Comparison of ENCODE assay signal across 1 cellular context in the genomic region with DNA sequence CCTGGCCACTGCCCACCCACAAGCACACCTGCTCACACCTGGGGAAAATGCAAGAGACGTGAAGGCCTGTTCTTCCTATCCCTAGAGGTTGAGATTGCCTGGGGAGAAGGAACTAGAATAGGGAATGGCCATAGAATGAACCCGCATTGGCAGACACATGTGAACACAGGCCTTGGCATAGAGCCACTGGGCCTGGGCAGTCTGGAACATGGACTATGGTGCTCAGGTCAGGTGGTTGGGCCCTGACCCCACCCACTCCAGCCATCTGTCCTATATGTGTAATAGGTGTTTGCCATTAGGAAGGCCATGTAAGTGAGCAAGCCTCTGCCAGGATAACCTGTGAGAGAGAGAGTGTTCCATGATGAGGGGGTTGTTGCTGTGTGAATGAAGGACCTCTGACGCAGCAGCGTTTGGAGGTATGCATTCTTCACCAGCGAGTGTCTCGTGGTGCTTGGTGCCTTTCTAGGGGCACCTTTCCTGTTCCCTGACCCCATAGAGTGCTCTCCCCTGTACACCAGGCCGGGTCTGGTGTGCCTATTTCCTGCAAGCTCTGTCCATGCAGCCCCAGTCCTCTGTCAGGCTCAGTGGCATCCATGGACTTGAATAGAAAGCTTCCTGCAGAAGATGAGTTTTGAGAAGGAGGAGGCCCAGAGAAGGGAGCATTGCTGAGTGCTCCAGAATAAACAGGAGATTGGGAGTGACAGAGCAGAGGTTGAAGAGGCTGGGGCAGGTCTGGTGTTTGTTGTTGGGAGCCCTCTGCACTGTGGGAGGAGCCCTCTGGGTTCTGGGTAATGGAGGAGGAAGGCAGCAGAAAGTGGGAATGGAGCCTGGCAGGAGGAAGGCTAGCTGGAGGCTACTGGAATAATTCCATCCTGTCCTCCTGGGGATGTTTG.
TF ChIP-seq lines count a peak whose summit lies in the region.

No MANE protein-coding gene starts in this region.

TF ChIP-seq in WTC11, 78 proteins besides CTCF, POLR2A, EP300 and RAD21:
- no peak for TF ChIP-seq SP1 (CRISPR knock-in tag; conservative IDR thresholded peaks at IDR 0.05)
- TF ChIP-seq, protein P1, sequence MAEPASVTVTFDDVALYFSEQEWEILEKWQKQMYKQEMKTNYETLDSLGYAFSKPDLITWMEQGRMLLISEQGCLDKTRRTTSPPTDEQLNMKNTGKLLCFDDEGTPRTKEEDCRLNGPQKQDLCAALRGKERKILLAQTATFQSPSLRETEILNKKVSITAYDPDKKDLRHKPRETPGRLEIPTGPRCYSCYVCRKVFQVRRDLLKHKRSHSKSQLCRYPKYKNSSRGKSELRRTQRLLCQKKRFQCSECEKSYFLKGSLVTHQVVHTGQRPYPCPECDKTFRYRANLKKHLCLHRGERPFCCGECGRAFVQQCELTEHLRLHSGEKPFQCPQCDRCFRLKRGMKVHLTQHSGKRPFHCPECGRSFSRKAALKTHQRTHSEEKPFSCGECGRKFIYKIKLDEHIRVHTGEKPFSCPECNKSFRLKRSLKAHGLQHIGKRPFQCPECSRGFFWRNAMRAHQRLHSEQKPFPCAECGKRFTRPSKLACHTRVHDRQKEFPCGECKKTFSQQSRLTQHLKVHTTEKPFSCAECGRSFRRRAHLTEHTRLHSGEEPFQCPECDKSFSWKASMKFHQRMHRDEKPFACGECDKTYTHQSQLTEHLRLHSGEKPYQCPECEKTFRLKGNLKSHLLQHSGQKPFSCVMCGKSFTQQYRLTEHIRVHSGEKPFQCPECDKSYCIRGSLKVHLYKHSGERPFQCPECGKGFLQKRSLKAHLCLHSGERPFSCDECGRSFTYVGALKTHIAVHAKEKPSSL (CRISPR knock-in tag; conservative IDR thresholded peaks at IDR 0.05), result no peak
- TF ChIP-seq, protein P2, sequence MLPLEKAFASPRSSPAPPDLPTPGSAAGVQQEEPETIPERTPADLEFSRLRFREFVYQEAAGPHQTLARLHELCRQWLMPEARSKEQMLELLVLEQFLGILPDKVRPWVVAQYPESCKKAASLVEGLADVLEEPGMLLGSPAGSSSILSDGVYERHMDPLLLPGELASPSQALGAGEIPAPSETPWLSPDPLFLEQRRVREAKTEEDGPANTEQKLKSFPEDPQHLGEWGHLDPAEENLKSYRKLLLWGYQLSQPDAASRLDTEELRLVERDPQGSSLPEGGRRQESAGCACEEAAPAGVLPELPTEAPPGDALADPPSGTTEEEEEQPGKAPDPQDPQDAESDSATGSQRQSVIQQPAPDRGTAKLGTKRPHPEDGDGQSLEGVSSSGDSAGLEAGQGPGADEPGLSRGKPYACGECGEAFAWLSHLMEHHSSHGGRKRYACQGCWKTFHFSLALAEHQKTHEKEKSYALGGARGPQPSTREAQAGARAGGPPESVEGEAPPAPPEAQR (CRISPR knock-in tag; IDR thresholded peaks at IDR 0.05), result no peak
- TF ChIP-seq NR1H2 (CRISPR knock-in tag; IDR thresholded peaks at IDR 0.05), result no peak
- TF ChIP-seq ZBTB21 (CRISPR knock-in tag; IDR thresholded peaks at IDR 0.05; ENCODE audit: borderline replicate concordance), result no peak
- TF ChIP-seq ELF4 (CRISPR knock-in tag; IDR thresholded peaks at IDR 0.05; ENCODE audit: low read depth), result no peak
- TF ChIP-seq, protein P3, sequence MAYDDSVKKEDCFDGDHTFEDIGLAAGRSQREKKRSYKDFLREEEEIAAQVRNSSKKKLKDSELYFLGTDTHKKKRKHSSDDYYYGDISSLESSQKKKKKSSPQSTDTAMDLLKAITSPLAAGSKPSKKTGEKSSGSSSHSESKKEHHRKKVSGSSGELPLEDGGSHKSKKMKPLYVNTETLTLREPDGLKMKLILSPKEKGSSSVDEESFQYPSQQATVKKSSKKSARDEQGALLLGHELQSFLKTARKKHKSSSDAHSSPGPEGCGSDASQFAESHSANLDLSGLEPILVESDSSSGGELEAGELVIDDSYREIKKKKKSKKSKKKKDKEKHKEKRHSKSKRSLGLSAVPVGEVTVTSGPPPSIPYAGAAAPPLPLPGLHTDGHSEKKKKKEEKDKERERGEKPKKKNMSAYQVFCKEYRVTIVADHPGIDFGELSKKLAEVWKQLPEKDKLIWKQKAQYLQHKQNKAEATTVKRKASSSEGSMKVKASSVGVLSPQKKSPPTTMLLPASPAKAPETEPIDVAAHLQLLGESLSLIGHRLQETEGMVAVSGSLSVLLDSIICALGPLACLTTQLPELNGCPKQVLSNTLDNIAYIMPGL (CRISPR knock-in tag; IDR thresholded peaks at IDR 0.05), result no peak
- TF ChIP-seq FOXP1 (CRISPR knock-in tag; IDR thresholded peaks at IDR 0.05; ENCODE audit: borderline replicate concordance), result no peak
- TF ChIP-seq, protein P4, sequence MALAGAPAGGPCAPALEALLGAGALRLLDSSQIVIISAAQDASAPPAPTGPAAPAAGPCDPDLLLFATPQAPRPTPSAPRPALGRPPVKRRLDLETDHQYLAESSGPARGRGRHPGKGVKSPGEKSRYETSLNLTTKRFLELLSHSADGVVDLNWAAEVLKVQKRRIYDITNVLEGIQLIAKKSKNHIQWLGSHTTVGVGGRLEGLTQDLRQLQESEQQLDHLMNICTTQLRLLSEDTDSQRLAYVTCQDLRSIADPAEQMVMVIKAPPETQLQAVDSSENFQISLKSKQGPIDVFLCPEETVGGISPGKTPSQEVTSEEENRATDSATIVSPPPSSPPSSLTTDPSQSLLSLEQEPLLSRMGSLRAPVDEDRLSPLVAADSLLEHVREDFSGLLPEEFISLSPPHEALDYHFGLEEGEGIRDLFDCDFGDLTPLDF (CRISPR knock-in tag; IDR thresholded peaks at IDR 0.05), result no peak
- TF ChIP-seq, protein P5, sequence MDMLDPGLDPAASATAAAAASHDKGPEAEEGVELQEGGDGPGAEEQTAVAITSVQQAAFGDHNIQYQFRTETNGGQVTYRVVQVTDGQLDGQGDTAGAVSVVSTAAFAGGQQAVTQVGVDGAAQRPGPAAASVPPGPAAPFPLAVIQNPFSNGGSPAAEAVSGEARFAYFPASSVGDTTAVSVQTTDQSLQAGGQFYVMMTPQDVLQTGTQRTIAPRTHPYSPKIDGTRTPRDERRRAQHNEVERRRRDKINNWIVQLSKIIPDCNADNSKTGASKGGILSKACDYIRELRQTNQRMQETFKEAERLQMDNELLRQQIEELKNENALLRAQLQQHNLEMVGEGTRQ (CRISPR knock-in tag; IDR thresholded peaks at IDR 0.05), result no peak
- no peak for TF ChIP-seq CBFB (CRISPR knock-in tag; IDR thresholded peaks at IDR 0.05; ENCODE audit: low read depth)
